Comparison of ENCODE assay signal across 13 cellular contexts in genomic region chr16:3695610-3696369, GRCh38. TPM values are rescaled to one million over a fixed set of nuclear protein-coding genes. Genes with fewer than 3 reads are reported as not detected.
DNase-seq lines count a peak whose midpoint lies in the region; ATAC-seq and TF ChIP-seq lines count a peak whose summit lies in the region.
"Had no signal": no experiment of that assay in that cellular context is flagged by ENCODE, and none has a peak within 500 bp of the region (broad histone marks: within the 10 kb centered on the region; RNA-seq: fewer than 3 reads in every experiment).

No MANE protein-coding gene starts in this region.

- peaks cover 5% of the 10 kb centered on the region for H3K4me1 ChIP-seq in endodermal cell (ENCODE audit: control insufficient read depth, insufficient read depth, low read length)
- peaks cover 0 to 18% (median 4%) of the 10 kb centered on the region in 6 donors for H3K4me1 ChIP-seq in spleen

- H3K4me3 Mint-ChIP-seq in endodermal cell (no peak overlapping the region), osteocyte (ENCODE audit: unreplicated experiment) (no peak overlapping the region)
- H3K4me3 Mint-ChIP-seq: activated naive CD4-positive, alpha-beta T cell treated with anti-CD3 and anti-CD28 coated beads, Interleukin-2, amount 10 ng/mL, durations not matched to agents 7 days and 5 days had no signal

- DNase-seq in DMS53 (lab: John Stamatoyannopoulos, UW) (peak; percentile 81), NCI-H146 (lab: John Stamatoyannopoulos, UW) (peak; percentile 85), endodermal cell (no peak), osteocyte (ENCODE audit: extremely low spot score, unreplicated experiment) (no peak), DMS79 (lab: John Stamatoyannopoulos, UW) (no peak), spleen (no peak)
- DNase-seq in stimulated activated CD4-positive, alpha-beta T cell treated with anti-CD3 and anti-CD28 coated beads, Interleukin-15, amount 100 ng/mL, for 24 hours: no peak
- DNase-seq: activated naive CD4-positive, alpha-beta T cell treated with anti-CD3 and anti-CD28 coated beads, Interleukin-2, amount 10 ng/mL, durations not matched to agents 7 days and 5 days; esophagus squamous epithelium; midbrain; NCI-H2171 had no signal

- no peak for ATAC-seq in GM18517 (IDR thresholded peaks at IDR 0.05; ENCODE audit: unreplicated experiment)

- H3K36me3 Mint-ChIP-seq in endodermal cell (ENCODE audit: low read depth): peaks cover 23% of the 10 kb centered on the region
- peaks cover 4% of the 10 kb centered on the region for H3K36me3 Mint-ChIP-seq in osteocyte (ENCODE audit: unreplicated experiment)

- H3K27me3 ChIP-seq in endodermal cell (ENCODE audit: control insufficient read depth, insufficient read depth, low read length, poor library complexity, severe bottlenecking) (no peaks in the 10 kb centered on the region), spleen (replicated peaks in 1 of 7) (no peaks in the 10 kb centered on the region)
- H3K27me3 ChIP-seq: BLaER1, esophagus squamous epithelium had no signal

- H3K9me3 Mint-ChIP-seq in endodermal cell (peaks cover 1% of the 10 kb centered on the region), osteocyte (ENCODE audit: unreplicated experiment) (no peaks in the 10 kb centered on the region)
- H3K9me3 Mint-ChIP-seq: activated naive CD4-positive, alpha-beta T cell treated with anti-CD3 and anti-CD28 coated beads, Interleukin-2, amount 10 ng/mL, durations not matched to agents 7 days and 5 days had no signal

- intact Hi-C loops in spleen (cut with DNase I; ENCODE audit: low total_unique reads): loop anchor here (10.0 kb wide), 1 partner anchor 179 kb away; no protein-coding TSS in a partner anchor

- WGBS in endodermal cell (ENCODE audit: insufficient coverage in 1 of 2, insufficient read length in 1 of 2), 2 experiments: 91% methylated on average over 15 to 19 of the region's 19 CpGs
- 84 to 90% (median 89%) methylated on average over 19 of the region's 19 CpGs for WGBS in spleen, 5 donors

- peaks cover 1% of the 10 kb centered on the region for H3K36me3 ChIP-seq in endodermal cell (ENCODE audit: control insufficient read depth, insufficient read depth, low read length)
- peaks cover 0 to 20% (median 0%) of the 10 kb centered on the region in 6 donors for H3K36me3 ChIP-seq in spleen

- H3K27ac ChIP-seq in endodermal cell (ENCODE audit: low read depth, low read length): peak overlapping the region; percentile 22
- no peak overlapping the region for H3K27ac ChIP-seq in spleen
- H3K27ac ChIP-seq: BLaER1, esophagus squamous epithelium had no signal

- H3K4me3 ChIP-seq in endodermal cell (ENCODE audit: low read length): no peak overlapping the region
- no peak overlapping the region for H3K4me3 ChIP-seq in spleen
- H3K4me3 ChIP-seq: BLaER1, esophagus squamous epithelium had no signal

- no peak for TF ChIP-seq POLR2A in spleen (IDR thresholded peaks at IDR 0.05)

- peaks cover 9% of the 10 kb centered on the region for H3K4me1 Mint-ChIP-seq in endodermal cell
- H3K4me1 Mint-ChIP-seq in osteocyte (ENCODE audit: unreplicated experiment): peaks cover 8% of the 10 kb centered on the region

- H3K27me3 Mint-ChIP-seq in endodermal cell (ENCODE audit: insufficient read depth): no peaks in the 10 kb centered on the region
- no peaks in the 10 kb centered on the region for H3K27me3 Mint-ChIP-seq in osteocyte (ENCODE audit: unreplicated experiment)
- H3K27me3 Mint-ChIP-seq: activated naive CD4-positive, alpha-beta T cell treated with anti-CD3 and anti-CD28 coated beads, Interleukin-2, amount 10 ng/mL, durations not matched to agents 7 days and 5 days had no signal

- no peak overlapping the region for H3K9ac ChIP-seq in endodermal cell (ENCODE audit: extremely low read depth, low read length, poor library complexity, severe bottlenecking)
- H3K9ac ChIP-seq: BLaER1 had no signal

- H3K9me3 ChIP-seq in endodermal cell (ENCODE audit: control insufficient read depth, low read length) (no peaks in the 10 kb centered on the region), spleen (no peaks in the 10 kb centered on the region)
- H3K9me3 ChIP-seq: BLaER1, esophagus squamous epithelium had no signal

- TF ChIP-seq CTCF in endodermal cell (conservative IDR thresholded peaks at IDR 0.05) (no peak), osteocyte (IDR thresholded peaks at IDR 0.05) (no peak), spleen (IDR thresholded peaks at IDR 0.05 in 8 of 11, conservative IDR thresholded peaks at IDR 0.05 in 3 of 11) (no peak)

- peak overlapping the region; percentile 36 for H3K27ac Mint-ChIP-seq in endodermal cell
- peak overlapping the region; percentile 20 for H3K27ac Mint-ChIP-seq in osteocyte (ENCODE audit: unreplicated experiment)
- H3K27ac Mint-ChIP-seq: activated naive CD4-positive, alpha-beta T cell treated with anti-CD3 and anti-CD28 coated beads, Interleukin-2, amount 10 ng/mL, durations not matched to agents 7 days and 5 days had no signal

RNA-seq across cellular contexts. Expression of gene TRAP1, which starts 21.5 kb away (rescaled TPM):
- total RNA-seq in endodermal cell: 100 to 1,000 TPM; 144 to 156 TPM
- polyA plus RNA-seq in endodermal cell (2013, experiment 1 of 2): 114 TPM
- 102 TPM for polyA plus RNA-seq in endodermal cell (2013, experiment 2 of 2)
- 76.3 and 81.9 TPM in 2 replicates for total RNA-seq in osteocyte
- 10 to 100 TPM; 33.7 to 77.5 (median 53.7) TPM for total RNA-seq in spleen
- 10 to 100 TPM; 43.4 to 97.1 (median 49.8) TPM for polyA plus RNA-seq in spleen

RNA-seq across cellular contexts. Expression of gene DNASE1, which starts 41.3 kb away (rescaled TPM):
- 10 to 100 TPM; 31.2 to 32.2 TPM for total RNA-seq in endodermal cell
- polyA plus RNA-seq in endodermal cell (2013, experiment 1 of 2): 20.6 TPM
- 18.7 TPM for polyA plus RNA-seq in endodermal cell (2013, experiment 2 of 2)
- 22.5 and 23.1 TPM in 2 replicates for total RNA-seq in osteocyte
- total RNA-seq in spleen: 10 to 100 TPM; 23.9 to 51.9 (median 26.7) TPM
- 10 to 100 TPM in 1 of 3 donors, 1 to 10 TPM in 2; 6.1 to 16.9 (median 8.2) TPM for polyA plus RNA-seq in spleen

Comparison
In these comparisons a context has a peak if more than half of its experiments do, and no peak if none do; other contexts are left out.
1. DNase-seq: peak in DMS53 (single experiment) and NCI-H146 (single experiment); none in endodermal cell (single experiment), osteocyte (single experiment), DMS79 (single experiment), spleen (single experiment) and stimulated activated CD4-positive, alpha-beta T cell treated with anti-CD3 and anti-CD28 coated beads, Interleukin-15, amount 100 ng/mL, for 24 hours (single experiment).